ENCODE assay signal across 8 cellular contexts in the genomic region with DNA sequence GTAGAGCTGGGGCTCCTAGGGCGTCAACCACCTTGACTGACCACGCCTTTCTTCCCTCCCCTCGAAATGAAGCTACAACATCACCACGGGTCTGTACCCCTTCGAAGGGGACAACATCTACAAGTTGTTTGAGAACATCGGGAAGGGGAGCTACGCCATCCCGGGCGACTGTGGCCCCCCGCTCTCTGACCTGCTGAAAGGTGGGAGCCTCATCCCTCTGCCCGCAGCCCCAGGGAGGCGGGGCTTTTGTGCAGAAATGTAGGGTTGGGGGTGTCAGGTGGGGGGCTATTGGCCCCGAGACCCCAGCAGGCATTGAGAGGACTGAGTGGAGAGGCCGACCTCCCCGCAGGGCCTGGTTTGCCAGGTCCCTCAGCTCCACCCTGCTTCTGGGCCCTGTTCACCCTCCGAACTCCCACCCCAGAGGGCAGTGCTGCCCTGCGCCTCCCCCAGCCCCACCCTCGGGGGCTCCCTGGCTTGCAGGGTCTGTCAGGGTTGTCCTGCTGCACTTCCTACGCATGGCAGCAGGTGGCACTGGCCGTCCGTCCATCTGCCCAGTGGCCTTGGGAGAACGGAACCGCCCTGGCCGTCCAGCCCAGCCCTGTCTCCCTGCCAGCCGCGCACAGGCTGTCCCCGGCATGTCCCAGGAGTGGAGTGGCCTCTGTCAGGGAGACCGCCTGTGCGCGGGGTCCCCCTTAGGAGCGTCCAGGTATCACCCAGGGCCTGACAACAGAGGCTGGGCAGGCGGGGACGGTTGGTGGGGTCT. TPM values are rescaled to one million over a fixed set of nuclear protein-coding genes. Genes with fewer than 3 reads are reported as not detected.
A peak's percentile ranks its signal among the peaks of the same experiment; 100 is the strongest.
DNase-seq lines count a peak whose midpoint lies in the region; ATAC-seq and TF ChIP-seq lines count a peak whose summit lies in the region.

No MANE protein-coding gene starts in this region.

- no peak for DNase-seq in adipocyte (ENCODE audit: low read depth)
- peak; percentile 73 to 88 (median 84) for DNase-seq in heart left ventricle
- DNase-seq in sciatic nerve (ENCODE audit: low spot score), result peak; percentile 84
- DNase-seq in activated naive CD4-positive, alpha-beta T cell treated with anti-CD3 and anti-CD28 coated beads, Interleukin-2, amount 50 U/mL, for 72 hours (ENCODE audit: low spot score in 2 of 2), result no peak
- no peak for DNase-seq in MG63

- H3K9me3 ChIP-seq in adipocyte (ENCODE audit: control insufficient read depth, low read length), result no peaks in the 10 kb centered on the region
- no peaks in the 10 kb centered on the region for H3K9me3 ChIP-seq in heart left ventricle
- H3K9me3 ChIP-seq in MG63, result no peaks in the 10 kb centered on the region

- H3K4me1 ChIP-seq in adipocyte (ENCODE audit: control insufficient read depth, insufficient read depth, low read length) (peaks cover 2% of the 10 kb centered on the region), heart left ventricle (peaks cover 6 to 68% (median 49%) of the 10 kb centered on the region in 12 donors)

- peak overlapping the region; percentile 39 for H3K9ac ChIP-seq in adipocyte (ENCODE audit: low read length)

- peak overlapping the region in 9 of 12 donors; percentile 18 to 70 (median 35) for H3K27ac ChIP-seq in heart left ventricle

- H3K36me3 ChIP-seq in adipocyte (ENCODE audit: control insufficient read depth, insufficient read depth, low read length, severe bottlenecking) (peaks cover 45% of the 10 kb centered on the region), heart left ventricle (peaks cover 0 to 63% (median 57%) of the 10 kb centered on the region in 9 donors), MG63 (peaks cover 5% of the 10 kb centered on the region)

- H3K36me3 Mint-ChIP-seq in activated naive CD4-positive, alpha-beta T cell treated with anti-CD3 and anti-CD28 coated beads, Interleukin-2, amount 50 U/mL, for 72 hours, result no peaks in the 10 kb centered on the region

- intact Hi-C loops in heart left ventricle (cut with DNase I), result loop anchor here in 2 of 10 donors (1.0 to 2.0 kb wide), 2 partner anchors 19 kb away; a partner anchor contains a TSS
- intact Hi-C loops in sciatic nerve (cut with DNase I), result loop anchor here (1.0 kb wide), 1 partner anchor 221 kb away; a partner anchor contains a TSS

- WGBS in heart left ventricle, 4 donors, result 59 to 62% (median 61%) methylated on average over 26 to 33 of the region's 33 CpGs

- peak; percentile 62 to 74 (median 66) for ATAC-seq in heart left ventricle
- peak; percentile 63 for ATAC-seq in sciatic nerve
- no peak for ATAC-seq in activated naive CD4-positive, alpha-beta T cell treated with anti-CD3 and anti-CD28 coated beads, Interleukin-2, amount 50 U/mL, for 72 hours
- ATAC-seq in GM21737 (IDR thresholded peaks at IDR 0.05; ENCODE audit: unreplicated experiment), result no peak
- no peak for ATAC-seq in HG03342 (IDR thresholded peaks at IDR 0.05; ENCODE audit: unreplicated experiment)

- H3K9me3 Mint-ChIP-seq in activated naive CD4-positive, alpha-beta T cell treated with anti-CD3 and anti-CD28 coated beads, Interleukin-2, amount 50 U/mL, for 72 hours, result no peaks in the 10 kb centered on the region

- no peak overlapping the region for H3K4me3 ChIP-seq in adipocyte (ENCODE audit: low read length)
- H3K4me3 ChIP-seq in heart left ventricle, result no peak overlapping the region
- no peak overlapping the region for H3K4me3 ChIP-seq in MG63

- TF ChIP-seq CTCF in GM12874 (IDR thresholded peaks at IDR 0.05; ENCODE audit: insufficient read depth, low read depth, low read length) (peak; percentile 59), heart left ventricle (IDR thresholded peaks at IDR 0.05) (peak; percentile 54 to 85 (median 72))

- no peak overlapping the region for H3K27ac Mint-ChIP-seq in activated naive CD4-positive, alpha-beta T cell treated with anti-CD3 and anti-CD28 coated beads, Interleukin-2, amount 50 U/mL, for 72 hours

- H3K27me3 ChIP-seq in adipocyte (replicated peaks; ENCODE audit: control insufficient read depth, insufficient read depth, low read length) (no peaks in the 10 kb centered on the region), heart left ventricle (no peaks in the 10 kb centered on the region), MG63 (no peaks in the 10 kb centered on the region)

- no peak for TF ChIP-seq POLR2A in heart left ventricle (IDR thresholded peaks at IDR 0.05)

RNA-seq across cellular contexts. Expression of a gene that starts 15.7 kb away (rescaled TPM):
- 10 to 100 TPM; 44.7 to 92.0 (median 50.7) TPM for total RNA-seq in heart left ventricle
- 10 to 100 TPM; 49.1 to 56.4 TPM for polyA plus RNA-seq in heart left ventricle
- 57.2 TPM for total RNA-seq in sciatic nerve
- total RNA-seq in activated naive CD4-positive, alpha-beta T cell treated with anti-CD3 and anti-CD28 coated beads, Interleukin-2, amount 50 U/mL, for 72 hours, result 10 to 100 TPM; 73.1 to 86.4 TPM
- 43.2 and 51.5 TPM in 2 replicates for total RNA-seq in MG63 (2014; rRNA removed; shearing (Covaris generic); ENCODE audit: low replicate concordance)

RNA-seq across cellular contexts. Expression of a gene that starts 16.5 kb away (rescaled TPM):
- total RNA-seq in heart left ventricle (1 to 10 TPM in 6 of 9 donors, under 1 TPM in 3; 0.60 to 2.2 (median 1.8) TPM), sciatic nerve (2.9 TPM)
- polyA plus RNA-seq in heart left ventricle, result 1 to 10 TPM; 1.0 to 1.6 TPM
- total RNA-seq in activated naive CD4-positive, alpha-beta T cell treated with anti-CD3 and anti-CD28 coated beads, Interleukin-2, amount 50 U/mL, for 72 hours, result 1 to 10 TPM; 1.0 to 1.6 TPM
- total RNA-seq in MG63 (2014; rRNA removed; shearing (Covaris generic); ENCODE audit: low replicate concordance), result 0.30 and 0.35 TPM in 2 replicates

RNA-seq across cellular contexts. Expression of a gene that starts 20.2 kb away (rescaled TPM):
- total RNA-seq in heart left ventricle, result 100 to 1,000 TPM; 201 to 584 (median 450) TPM
- polyA plus RNA-seq in heart left ventricle, result 1,000 to 10,000 TPM in 1 of 2 donors, 100 to 1,000 TPM in 1; 459 to 1,034 TPM
- 90.9 TPM for total RNA-seq in sciatic nerve
- 100 to 1,000 TPM; 114 to 201 TPM for total RNA-seq in activated naive CD4-positive, alpha-beta T cell treated with anti-CD3 and anti-CD28 coated beads, Interleukin-2, amount 50 U/mL, for 72 hours
- total RNA-seq in MG63 (2014; rRNA removed; shearing (Covaris generic); ENCODE audit: low replicate concordance), result 29.4 and 33.8 TPM in 2 replicates

RNA-seq across cellular contexts. Expression of a gene that starts 27.1 kb away (rescaled TPM):
- total RNA-seq in heart left ventricle, result 100 to 1,000 TPM in 1 of 9 donors, 10 to 100 TPM in 8; 25.8 to 115 (median 60.5) TPM
- 10 to 100 TPM; 31.5 to 33.6 TPM for polyA plus RNA-seq in heart left ventricle
- total RNA-seq in sciatic nerve, result 117 TPM
- total RNA-seq in activated naive CD4-positive, alpha-beta T cell treated with anti-CD3 and anti-CD28 coated beads, Interleukin-2, amount 50 U/mL, for 72 hours, result 100 to 1,000 TPM in 1 of 2 donors, 10 to 100 TPM in 1; 52.9 to 113 TPM
- 4.6 and 5.7 TPM in 2 replicates for total RNA-seq in MG63 (2014; rRNA removed; shearing (Covaris generic); ENCODE audit: low replicate concordance)

RNA-seq across cellular contexts. Expression of a gene that starts 47.3 kb away (rescaled TPM):
- total RNA-seq in heart left ventricle, result 10 to 100 TPM in 8 of 9 donors, 1 to 10 TPM in 1; 9.9 to 78.9 (median 20.0) TPM
- 10 to 100 TPM; 10.1 to 18.7 TPM for polyA plus RNA-seq in heart left ventricle
- 131 TPM for total RNA-seq in sciatic nerve
- 100 to 1,000 TPM; 113 to 144 TPM for total RNA-seq in activated naive CD4-positive, alpha-beta T cell treated with anti-CD3 and anti-CD28 coated beads, Interleukin-2, amount 50 U/mL, for 72 hours
- total RNA-seq in MG63 (2014; rRNA removed; shearing (Covaris generic); ENCODE audit: low replicate concordance), result 15.6 and 22.7 TPM in 2 replicates

Comparison
In these comparisons a context has a peak if more than half of its experiments do, and no peak if none do; other contexts are left out.
1. DNase-seq: peak in heart left ventricle (5 of 5) and sciatic nerve (single experiment); none in adipocyte (single experiment), activated naive CD4-positive, alpha-beta T cell treated with anti-CD3 and anti-CD28 coated beads, Interleukin-2, amount 50 U/mL, for 72 hours (0 of 2) and MG63 (single experiment).
2. ATAC-seq: peak in heart left ventricle (4 of 4) and sciatic nerve (single experiment); none in activated naive CD4-positive, alpha-beta T cell treated with anti-CD3 and anti-CD28 coated beads, Interleukin-2, amount 50 U/mL, for 72 hours (0 of 2), GM21737 (single experiment) and HG03342 (single experiment).